ENCODE assay signal across 8 cellular contexts in the genomic region with DNA sequence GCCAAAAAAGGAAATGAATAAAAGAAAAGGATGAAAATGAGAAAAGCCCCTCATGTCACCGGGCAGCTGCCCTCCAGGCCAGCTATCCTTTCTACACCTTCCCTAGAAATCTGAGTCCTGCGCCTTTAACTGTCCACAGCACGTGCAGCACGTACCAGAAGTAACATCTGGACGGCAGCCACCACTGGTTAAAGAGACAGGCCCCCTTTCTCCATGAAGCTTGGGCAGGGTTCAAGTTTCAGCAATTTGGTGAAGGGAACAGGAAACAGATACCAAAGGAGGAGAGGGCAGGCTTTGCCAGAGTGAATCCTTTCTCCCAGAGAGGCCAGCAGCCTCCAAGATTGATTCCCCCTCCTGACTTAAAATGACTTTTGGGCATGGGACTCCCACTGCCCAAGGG. TPM values are rescaled to one million over a fixed set of nuclear protein-coding genes. Genes with fewer than 3 reads are reported as not detected.
DNase-seq lines count a peak whose midpoint lies in the region; ATAC-seq and TF ChIP-seq lines count a peak whose summit lies in the region.

No MANE protein-coding gene starts in this region.

- H3K9me3 Mint-ChIP-seq in type B pancreatic cell = no peaks in the 10 kb centered on the region

- peak overlapping the region; percentile 18 for H3K27ac Mint-ChIP-seq in type B pancreatic cell

- TF ChIP-seq RAD21 in Ishikawa (IDR thresholded peaks at IDR 0.05; ENCODE audit: low read depth) = no peak

- no peak for TF ChIP-seq EP300 in Ishikawa (IDR thresholded peaks at IDR 0.05; ENCODE audit: borderline replicate concordance)

- peak overlapping the region; percentile 52 for H3K4me3 Mint-ChIP-seq in type B pancreatic cell

- ATAC-seq in GM19035 (IDR thresholded peaks at IDR 0.05; ENCODE audit: unreplicated experiment) = no peak
- ATAC-seq in GM21717 (IDR thresholded peaks at IDR 0.05; ENCODE audit: unreplicated experiment) = no peak

- no peaks in the 10 kb centered on the region for H3K36me3 Mint-ChIP-seq in type B pancreatic cell

- H3K4me1 Mint-ChIP-seq in type B pancreatic cell (ENCODE audit: unreplicated experiment) = peaks cover 19% of the 10 kb centered on the region

- TF ChIP-seq CTCF in type B pancreatic cell (conservative IDR thresholded peaks at IDR 0.05) = no peak

- DNase-seq in AG20443 (ENCODE audit: low spot score) = peak; percentile 69
- DNase-seq in UCSD-AML1 (lab: John Stamatoyannopoulos, UW; ENCODE audit: unreplicated experiment) = peak; percentile 33
- peak; percentile 30 for DNase-seq in iPS-NIHi11 (ENCODE audit: low spot score)
- no peak for DNase-seq in type B pancreatic cell (ENCODE audit: extremely low spot score, unreplicated experiment)
- no peak for DNase-seq in stimulated activated naive CD4-positive, alpha-beta T cell (lab: John Stamatoyannopoulos, UW)

- H3K27me3 Mint-ChIP-seq in type B pancreatic cell = no peaks in the 10 kb centered on the region

TF ChIP-seq in Ishikawa, 13 proteins besides CTCF, POLR2A, EP300 and RAD21:
- TF ChIP-seq TCF12 (IDR thresholded peaks at IDR 0.05; ENCODE audit: low read depth) (0 out of 2 replicates have a peak, but pooled peaks have one; percentile 31), EGR1 (IDR thresholded peaks at IDR 0.05) (no peak), NFIC (IDR thresholded peaks at IDR 0.05) (peak; percentile 76), ZBTB7A (IDR thresholded peaks at IDR 0.05; ENCODE audit: low read depth) (no peak)
- TF ChIP-seq, protein P1, sequence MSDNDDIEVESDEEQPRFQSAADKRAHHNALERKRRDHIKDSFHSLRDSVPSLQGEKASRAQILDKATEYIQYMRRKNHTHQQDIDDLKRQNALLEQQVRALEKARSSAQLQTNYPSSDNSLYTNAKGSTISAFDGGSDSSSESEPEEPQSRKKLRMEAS (IDR thresholded peaks at IDR 0.05) = peak; percentile 99
- TF ChIP-seq, protein P2, sequence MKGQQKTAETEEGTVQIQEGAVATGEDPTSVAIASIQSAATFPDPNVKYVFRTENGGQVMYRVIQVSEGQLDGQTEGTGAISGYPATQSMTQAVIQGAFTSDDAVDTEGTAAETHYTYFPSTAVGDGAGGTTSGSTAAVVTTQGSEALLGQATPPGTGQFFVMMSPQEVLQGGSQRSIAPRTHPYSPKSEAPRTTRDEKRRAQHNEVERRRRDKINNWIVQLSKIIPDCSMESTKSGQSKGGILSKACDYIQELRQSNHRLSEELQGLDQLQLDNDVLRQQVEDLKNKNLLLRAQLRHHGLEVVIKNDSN (IDR thresholded peaks at IDR 0.05) = peak; percentile 84

RNA-seq across cellular contexts. Expression of a gene that starts 3.6 kb away (rescaled TPM):
- 39.5 and 50.3 TPM in 2 replicates for total RNA-seq in type B pancreatic cell (ENCODE audit: low replicate concordance)

RNA-seq across cellular contexts. Expression of a gene that starts 4.7 kb away (rescaled TPM):
- 81.8 and 110 TPM in 2 replicates for total RNA-seq in type B pancreatic cell (ENCODE audit: low replicate concordance)

RNA-seq across cellular contexts. Expression of a gene that starts 50.4 kb away (rescaled TPM):
- 71.4 and 72.3 TPM in 2 replicates for total RNA-seq in type B pancreatic cell (ENCODE audit: low replicate concordance)

Comparison
In these comparisons a context has a peak if more than half of its experiments do, and no peak if none do; other contexts are left out.
1. DNase-seq: peak in AG20443 (single experiment), UCSD-AML1 (single experiment) and iPS-NIHi11 (single experiment); none in type B pancreatic cell (single experiment) and stimulated activated naive CD4-positive, alpha-beta T cell (0 of 6).